12 cellular contexts compared by ENCODE assay signal in genomic region chr17:77696151-77696719, GRCh38.
DNase-seq lines count a peak whose midpoint lies in the region; ATAC-seq and TF ChIP-seq lines count a peak whose summit lies in the region.
"Had no signal": no experiment of that assay in that cellular context is flagged by ENCODE, and none has a peak within 500 bp of the region (broad histone marks: within the 10 kb centered on the region; RNA-seq: fewer than 3 reads in every experiment).

No MANE protein-coding gene starts in this region.

- CTCF ChIA-PET in activated CD8-positive, alpha-beta memory T cell treated with anti-CD3 and anti-CD28 coated beads, Interleukin-2, amount 10 ng/mL, durations not matched to agents 7 days and 5 days (lab: Charles Lee): no interaction called here

- intact Hi-C loops in left colon (cut with DNase I, micrococcal nuclease): no loop called here

- peaks cover 48% of the 10 kb centered on the region for H3K27me3 Mint-ChIP-seq in activated CD8-positive, alpha-beta memory T cell treated with anti-CD3 and anti-CD28 coated beads, Interleukin-2, amount 10 ng/mL, durations not matched to agents 7 days and 5 days

- no peak overlapping the region for H3K4me3 Mint-ChIP-seq in activated CD8-positive, alpha-beta memory T cell treated with anti-CD3 and anti-CD28 coated beads, Interleukin-2, amount 10 ng/mL, durations not matched to agents 7 days and 5 days
- H3K4me3 Mint-ChIP-seq: activated CD8-positive, alpha-beta T cell treated with anti-CD3 and anti-CD28 coated beads, Interleukin-2, amount 10 ng/mL, durations not matched to agents 7 days and 5 days had no signal

- H4K20me1 ChIP-seq in hepatocyte (ENCODE audit: insufficient read depth, poor library complexity, severe bottlenecking): no peaks in the 10 kb centered on the region

- no peak for TF ChIP-seq CTCF in hepatocyte (IDR thresholded peaks at IDR 0.05; ENCODE audit: poor library complexity)

- 7% methylated on average over 19 of the region's 26 CpGs for WGBS in hepatocyte (ENCODE audit: low lambda C conversion rate, missing lambda C conversion rate)

- peak overlapping the region; percentile 30 for H3K27ac ChIP-seq in hepatocyte
- H3K27ac ChIP-seq: thyroid gland had no signal

- no peak overlapping the region for H3K4me3 ChIP-seq in hepatocyte
- H3K4me3 ChIP-seq: mucosa of descending colon, thyroid gland had no signal

- H3K27me3 ChIP-seq in hepatocyte: peaks cover 57% of the 10 kb centered on the region
- H3K27me3 ChIP-seq: thyroid gland had no signal

- H3K36me3 Mint-ChIP-seq in activated CD8-positive, alpha-beta memory T cell treated with anti-CD3 and anti-CD28 coated beads, Interleukin-2, amount 10 ng/mL, durations not matched to agents 7 days and 5 days: no peaks in the 10 kb centered on the region

- H3K4me1 Mint-ChIP-seq in activated CD8-positive, alpha-beta memory T cell treated with anti-CD3 and anti-CD28 coated beads, Interleukin-2, amount 10 ng/mL, durations not matched to agents 7 days and 5 days: peaks cover 21% of the 10 kb centered on the region

- no peaks in the 10 kb centered on the region for H3K79me2 ChIP-seq in hepatocyte

- no peak for ATAC-seq in activated CD8-positive, alpha-beta memory T cell treated with anti-CD3 and anti-CD28 coated beads, Interleukin-2, amount 10 ng/mL, durations not matched to agents 7 days and 5 days
- ATAC-seq in left colon: no peak
- ATAC-seq: activated CD8-positive, alpha-beta T cell treated with anti-CD3 and anti-CD28 coated beads, Interleukin-2, amount 10 ng/mL, durations not matched to agents 7 days and 5 days; mucosa of descending colon had no signal

- peak overlapping the region; percentile 41 for H2AFZ ChIP-seq in hepatocyte

- DNase-seq in activated CD8-positive, alpha-beta memory T cell treated with anti-CD3 and anti-CD28 coated beads, Interleukin-2, amount 50 U/mL, for 48 hours: peak; percentile 46
- no peak for DNase-seq in activated CD8-positive, alpha-beta memory T cell treated with anti-CD3 and anti-CD28 coated beads, Interleukin-2, amount 10 ng/mL, durations not matched to agents 7 days and 5 days
- DNase-seq in NCI-H526 (lab: John Stamatoyannopoulos, UW) (peak; percentile 22 to 75), hepatocyte (ENCODE audit: low spot score) (peak; percentile 11), retina (peak; percentile 77), left colon (no peak), DMS114 treated with DMSO at 0.1 percent for 48 hours (lab: John Stamatoyannopoulos, UW; ENCODE audit: unreplicated experiment) (no peak), NCI-H510A (lab: John Stamatoyannopoulos, UW) (no peak)
- DNase-seq: activated CD8-positive, alpha-beta T cell treated with anti-CD3 and anti-CD28 coated beads, Interleukin-2, amount 10 ng/mL, durations not matched to agents 7 days and 5 days; hippocampal formation; mucosa of descending colon; thyroid gland had no signal

- H3K9me2 ChIP-seq in hepatocyte (replicated peaks; ENCODE audit: insufficient read depth): no peaks in the 10 kb centered on the region

- H3K9me3 Mint-ChIP-seq in activated CD8-positive, alpha-beta memory T cell treated with anti-CD3 and anti-CD28 coated beads, Interleukin-2, amount 10 ng/mL, durations not matched to agents 7 days and 5 days (ENCODE audit: low read depth): peaks cover 3% of the 10 kb centered on the region

- peak overlapping the region; percentile 67 for H3K4me2 ChIP-seq in hepatocyte

- H3K9me3 ChIP-seq in hepatocyte (ENCODE audit: low read depth): no peaks in the 10 kb centered on the region
- H3K9me3 ChIP-seq: mucosa of descending colon, thyroid gland had no signal

- peaks cover 8% of the 10 kb centered on the region for H3K4me1 ChIP-seq in hepatocyte (ENCODE audit: insufficient read depth)

- no peak overlapping the region for H3K27ac Mint-ChIP-seq in activated CD8-positive, alpha-beta memory T cell treated with anti-CD3 and anti-CD28 coated beads, Interleukin-2, amount 10 ng/mL, durations not matched to agents 7 days and 5 days
- H3K27ac Mint-ChIP-seq: activated CD8-positive, alpha-beta T cell treated with anti-CD3 and anti-CD28 coated beads, Interleukin-2, amount 10 ng/mL, durations not matched to agents 7 days and 5 days had no signal

- no peaks in the 10 kb centered on the region for H3K36me3 ChIP-seq in hepatocyte (replicated peaks; ENCODE audit: insufficient read depth, low read depth)
- H3K36me3 ChIP-seq: thyroid gland had no signal

Comparison
In these comparisons a context has a peak if more than half of its experiments do, and no peak if none do; other contexts are left out.
1. DNase-seq: peak in activated CD8-positive, alpha-beta memory T cell treated with anti-CD3 and anti-CD28 coated beads, Interleukin-2, amount 50 U/mL, for 48 hours (single experiment), NCI-H526 (2 of 2), hepatocyte (single experiment) and retina (single experiment); none in activated CD8-positive, alpha-beta memory T cell treated with anti-CD3 and anti-CD28 coated beads, Interleukin-2, amount 10 ng/mL, durations not matched to agents 7 days and 5 days (single experiment), left colon (0 of 2), DMS114 treated with DMSO at 0.1 percent for 48 hours (single experiment) and NCI-H510A (single experiment).